8 cellular contexts compared by ENCODE assay signal in the genomic region with DNA sequence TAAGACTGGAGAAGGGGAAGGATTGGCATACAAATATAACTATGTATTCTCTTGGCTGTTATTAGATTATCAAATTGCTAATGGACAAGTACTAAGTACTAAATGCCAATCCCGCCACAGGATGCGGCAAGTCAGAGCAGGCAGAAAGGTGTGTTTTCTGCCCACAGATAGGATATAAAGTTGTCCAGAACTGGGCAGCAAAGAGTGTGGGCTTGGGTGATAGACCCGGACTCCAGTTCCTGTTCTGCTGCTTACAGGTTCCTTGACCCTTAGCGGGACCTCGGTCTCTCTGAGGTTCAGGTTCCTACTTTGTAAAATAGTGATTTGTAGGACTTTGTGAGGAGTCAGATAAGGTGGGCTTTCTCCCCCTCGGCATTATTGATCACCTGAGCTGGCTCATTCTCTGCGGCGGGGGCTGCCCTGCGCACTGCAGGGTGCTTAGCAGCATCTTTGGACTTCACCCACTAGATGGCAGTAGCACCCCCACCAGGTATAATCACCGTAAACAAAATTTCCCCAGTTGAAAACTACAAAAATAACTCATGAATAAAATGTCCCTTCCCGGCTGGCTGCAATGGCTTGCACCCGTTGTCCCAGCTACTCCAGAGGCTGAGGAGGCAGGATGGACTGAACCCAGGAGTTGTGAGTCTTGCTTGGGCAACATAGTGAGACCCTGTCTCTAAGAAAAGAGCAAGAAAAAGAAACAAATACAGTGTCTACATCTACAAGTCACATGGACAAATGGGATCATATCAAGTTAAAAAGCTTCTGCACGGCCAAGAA.
DNase-seq lines count a peak whose midpoint lies in the region; ATAC-seq and TF ChIP-seq lines count a peak whose summit lies in the region.

No MANE protein-coding gene starts in this region.

- no peaks in the 10 kb centered on the region for H3K79me2 ChIP-seq in hepatocyte

- DNase-seq in NCI-H526 (lab: John Stamatoyannopoulos, UW) = peak; percentile 15 to 77
- DNase-seq in NCI-H526 treated with DMSO at 0.1 percent for 48 hours (lab: John Stamatoyannopoulos, UW) = no peak
- DNase-seq in KBM-7 = peak; percentile 19
- DNase-seq in activated T-cell treated with anti-CD3 and anti-CD28 coated beads for 4 hours = peak; percentile 11
- DNase-seq in hepatocyte (ENCODE audit: low spot score) = peak; percentile 62
- peak; percentile 40 for DNase-seq in stimulated activated naive CD8-positive, alpha-beta T cell treated with anti-CD3 and anti-CD28 coated beads, Interleukin-15, Interleukin-2, amounts not matched to agents 100 U/mL and 50 U/mL, for 24 hours
- DNase-seq in GOT3 (lab: John Stamatoyannopoulos, UW) = no peak

- H4K20me1 ChIP-seq in hepatocyte (ENCODE audit: insufficient read depth, poor library complexity, severe bottlenecking) = no peaks in the 10 kb centered on the region

- H2AFZ ChIP-seq in hepatocyte = peak overlapping the region; percentile 38

- no peaks in the 10 kb centered on the region for H3K9me3 ChIP-seq in hepatocyte (ENCODE audit: low read depth)

- no peaks in the 10 kb centered on the region for H3K36me3 ChIP-seq in hepatocyte (replicated peaks; ENCODE audit: insufficient read depth, low read depth)

- peak overlapping the region; percentile 62 for H3K4me2 ChIP-seq in hepatocyte

- TF ChIP-seq CTCF in hepatocyte (IDR thresholded peaks at IDR 0.05; ENCODE audit: poor library complexity) = peak; percentile 59

- no peaks in the 10 kb centered on the region for H3K4me1 ChIP-seq in hepatocyte (ENCODE audit: insufficient read depth)

- ATAC-seq in GM21717 (IDR thresholded peaks at IDR 0.05; ENCODE audit: unreplicated experiment) = peak; percentile 84
- ATAC-seq in stimulated activated naive CD8-positive, alpha-beta T cell treated with anti-CD3 and anti-CD28 coated beads, Interleukin-15, Interleukin-2, amounts not matched to agents 100 U/mL and 50 U/mL, for 24 hours = no peak

- H3K4me3 ChIP-seq in hepatocyte = no peak overlapping the region

- no peak overlapping the region for H3K27ac ChIP-seq in hepatocyte

- H3K27me3 ChIP-seq in hepatocyte = no peaks in the 10 kb centered on the region

- in situ Hi-C loops in KBM-7 (cut with MboI; ENCODE audit: low pct_unique_long_range_greater_than_20kb, low sequenced_read_pairs) = no loop called here

- 47% methylated on average over 13 of the region's 13 CpGs for WGBS in hepatocyte (ENCODE audit: low lambda C conversion rate, missing lambda C conversion rate)

- no peaks in the 10 kb centered on the region for H3K9me2 ChIP-seq in hepatocyte (replicated peaks; ENCODE audit: insufficient read depth)

Comparison
In these comparisons a context has a peak if more than half of its experiments do, and no peak if none do; other contexts are left out.
1. DNase-seq: peak in NCI-H526 (2 of 2), KBM-7 (single experiment), activated T-cell treated with anti-CD3 and anti-CD28 coated beads for 4 hours (single experiment), hepatocyte (single experiment) and stimulated activated naive CD8-positive, alpha-beta T cell treated with anti-CD3 and anti-CD28 coated beads, Interleukin-15, Interleukin-2, amounts not matched to agents 100 U/mL and 50 U/mL, for 24 hours (single experiment); none in NCI-H526 treated with DMSO at 0.1 percent for 48 hours (single experiment) and GOT3 (single experiment).